ENCODE assay signal across 8 cellular contexts in genomic region chr19:37076524-37076923, GRCh38. TPM values are rescaled to one million over a fixed set of nuclear protein-coding genes. Genes with fewer than 3 reads are reported as not detected.
DNase-seq lines count a peak whose midpoint lies in the region; ATAC-seq and TF ChIP-seq lines count a peak whose summit lies in the region.
"Not testable (repeated sequence)": the region's sequence is repeated elsewhere in the genome, so short reads cannot be mapped to it uniquely, and the experiment has no call there.

No MANE protein-coding gene starts in this region.

- H3K4me1 Mint-ChIP-seq in CD4-positive, CD25-positive, alpha-beta regulatory T cell = peaks cover 16 to 39% (median 26%) of the 10 kb centered on the region in 4 donors
- H3K4me1 Mint-ChIP-seq in activated CD4-positive, alpha-beta T cell treated with anti-CD3 and anti-CD28 coated beads, Interleukin-2, amount 10 ng/mL, durations not matched to agents 24 days and 14 days = peaks cover 17% of the 10 kb centered on the region
- H3K4me1 Mint-ChIP-seq in activated T-cell treated with anti-CD3 and anti-CD28 coated beads, Interleukin-2, amount 50 U/mL, for 72 hours (ENCODE audit: low read depth) = peaks cover 39% of the 10 kb centered on the region
- H3K4me1 Mint-ChIP-seq in activated naive CD8-positive, alpha-beta T cell treated with anti-CD3 and anti-CD28 coated beads for 36 hours = peaks cover 18% of the 10 kb centered on the region
- peaks cover 27 to 41% of the 10 kb centered on the region in 2 donors for H3K4me1 Mint-ChIP-seq in immature natural killer cell
- not testable (repeated sequence) for H3K4me1 Mint-ChIP-seq in type B pancreatic cell (ENCODE audit: unreplicated experiment)

- H3K9me3 ChIP-seq in CD4-positive, CD25-positive, alpha-beta regulatory T cell (ENCODE audit: control insufficient read depth in 2 of 2, low read length in 2 of 2); Karpas-422 (ENCODE audit: low read length); neural cell (ENCODE audit: low read length): not testable (repeated sequence)

- H3K4me3 ChIP-seq in CD4-positive, CD25-positive, alpha-beta regulatory T cell (ENCODE audit: low read depth, low read length) = not testable (repeated sequence)
- H3K4me3 ChIP-seq in Karpas-422 (ENCODE audit: low read length) (0 out of 2 replicates have a peak overlapping the region, but pooled peaks have one; percentile 76), neural cell (ENCODE audit: low read length) (peak overlapping the region; percentile 80)

- not testable (repeated sequence) for TF ChIP-seq EP300 in neural cell (conservative IDR thresholded peaks at IDR 0.05; ENCODE audit: poor library complexity, severe bottlenecking)

- peaks cover 10% of the 10 kb centered on the region for H3K36me3 Mint-ChIP-seq in CD4-positive, CD25-positive, alpha-beta regulatory T cell
- H3K36me3 Mint-ChIP-seq in activated CD4-positive, alpha-beta T cell treated with anti-CD3 and anti-CD28 coated beads, Interleukin-2, amount 10 ng/mL, durations not matched to agents 24 days and 14 days (ENCODE audit: low read depth) = peaks cover 21% of the 10 kb centered on the region
- H3K36me3 Mint-ChIP-seq in activated T-cell treated with anti-CD3 and anti-CD28 coated beads, Interleukin-2, amount 50 U/mL, for 72 hours (ENCODE audit: insufficient read depth in 2 of 2) = peaks cover 20 to 33% of the 10 kb centered on the region in 2 donors
- H3K36me3 Mint-ChIP-seq in activated naive CD8-positive, alpha-beta T cell treated with anti-CD3 and anti-CD28 coated beads for 36 hours = peaks cover 46% of the 10 kb centered on the region
- not testable (repeated sequence) for H3K36me3 Mint-ChIP-seq in immature natural killer cell
- H3K36me3 Mint-ChIP-seq in type B pancreatic cell = peaks cover 23% of the 10 kb centered on the region

- not testable (repeated sequence) for DNase-seq in CD4-positive, CD25-positive, alpha-beta regulatory T cell; Karpas-422; activated CD4-positive, alpha-beta T cell treated with anti-CD3 and anti-CD28 coated beads, Interleukin-2, amount 10 ng/mL, durations not matched to agents 24 days and 14 days; activated T-cell treated with anti-CD3 and anti-CD28 coated beads, Interleukin-2, amount 50 U/mL, for 72 hours; activated naive CD8-positive, alpha-beta T cell treated with anti-CD3 and anti-CD28 coated beads for 36 hours; immature natural killer cell; type B pancreatic cell (ENCODE audit: extremely low spot score, unreplicated experiment)

- H3K27ac Mint-ChIP-seq in CD4-positive, CD25-positive, alpha-beta regulatory T cell; activated CD4-positive, alpha-beta T cell treated with anti-CD3 and anti-CD28 coated beads, Interleukin-2, amount 10 ng/mL, durations not matched to agents 24 days and 14 days; activated T-cell treated with anti-CD3 and anti-CD28 coated beads, Interleukin-2, amount 50 U/mL, for 72 hours; activated naive CD8-positive, alpha-beta T cell treated with anti-CD3 and anti-CD28 coated beads for 36 hours; type B pancreatic cell: not testable (repeated sequence)
- peak overlapping the region in 3 of 6 donors; percentile 22 to 28 (median 24) for H3K27ac Mint-ChIP-seq in immature natural killer cell

- H3K9ac ChIP-seq in Karpas-422 (ENCODE audit: low read length); neural cell (ENCODE audit: low read length): not testable (repeated sequence)

- ATAC-seq in CD4-positive, CD25-positive, alpha-beta regulatory T cell (ENCODE audit: low read depth in 2 of 2); activated T-cell treated with anti-CD3 and anti-CD28 coated beads, Interleukin-2, amount 50 U/mL, for 72 hours (replicated peaks in 1 of 2): not testable (repeated sequence)

- H3K4me2 ChIP-seq in Karpas-422 (ENCODE audit: low read depth, low read length, poor library complexity, severe bottlenecking); neural cell (ENCODE audit: low read length): not testable (repeated sequence)

- intact Hi-C loops in activated CD4-positive, alpha-beta T cell treated with anti-CD3 and anti-CD28 coated beads, Interleukin-2, amount 10 ng/mL, durations not matched to agents 24 days and 14 days (cut with micrococcal nuclease) = loop anchor here (5.0 to 10.0 kb wide), 4 partner anchors 389 to 862 kb away; partner anchors contain the start of genes ZFP14, ZNF146, ZNF565 and ZNF567

- not testable (repeated sequence) for H3K27me3 Mint-ChIP-seq in CD4-positive, CD25-positive, alpha-beta regulatory T cell; activated CD4-positive, alpha-beta T cell treated with anti-CD3 and anti-CD28 coated beads, Interleukin-2, amount 10 ng/mL, durations not matched to agents 24 days and 14 days; activated T-cell treated with anti-CD3 and anti-CD28 coated beads, Interleukin-2, amount 50 U/mL, for 72 hours (ENCODE audit: low read depth); activated naive CD8-positive, alpha-beta T cell treated with anti-CD3 and anti-CD28 coated beads for 36 hours; immature natural killer cell (ENCODE audit: low read depth in 3 of 3); type B pancreatic cell

- H3K4me1 ChIP-seq in CD4-positive, CD25-positive, alpha-beta regulatory T cell (ENCODE audit: control insufficient read depth, insufficient read depth, low read length, poor library complexity, severe bottlenecking) = peaks cover 18% of the 10 kb centered on the region
- H3K4me1 ChIP-seq in Karpas-422 (ENCODE audit: low read length) = peaks cover 13% of the 10 kb centered on the region

- not testable (repeated sequence) for H3K36me3 ChIP-seq in CD4-positive, CD25-positive, alpha-beta regulatory T cell (ENCODE audit: control insufficient read depth, insufficient read depth, low read length); Karpas-422 (ENCODE audit: insufficient read depth, low read length); neural cell (ENCODE audit: insufficient read depth, low read length)

- not testable (repeated sequence) for H3F3A ChIP-seq in neural cell (ENCODE audit: insufficient read depth, low read length, poor library complexity, severe bottlenecking)

- not testable (repeated sequence) for H3K27ac ChIP-seq in CD4-positive, CD25-positive, alpha-beta regulatory T cell (ENCODE audit: insufficient read depth, low read length, poor library complexity, severe bottlenecking); Karpas-422 (ENCODE audit: low read length); neural cell (ENCODE audit: low read length)

- H3K4me3 Mint-ChIP-seq in CD4-positive, CD25-positive, alpha-beta regulatory T cell = peak overlapping the region; percentile 2 to 50 (median 40)
- peak overlapping the region; percentile 27 for H3K4me3 Mint-ChIP-seq in activated CD4-positive, alpha-beta T cell treated with anti-CD3 and anti-CD28 coated beads, Interleukin-2, amount 10 ng/mL, durations not matched to agents 24 days and 14 days
- H3K4me3 Mint-ChIP-seq in activated T-cell treated with anti-CD3 and anti-CD28 coated beads, Interleukin-2, amount 50 U/mL, for 72 hours = peak overlapping the region; percentile 21 to 89
- peak overlapping the region; percentile 97 for H3K4me3 Mint-ChIP-seq in activated naive CD8-positive, alpha-beta T cell treated with anti-CD3 and anti-CD28 coated beads for 36 hours
- peak overlapping the region in 4 of 5 donors; percentile 23 to 98 (median 46) for H3K4me3 Mint-ChIP-seq in immature natural killer cell
- H3K4me3 Mint-ChIP-seq in type B pancreatic cell = peak overlapping the region; percentile 74

- not testable (repeated sequence) for H3K27me3 ChIP-seq in CD4-positive, CD25-positive, alpha-beta regulatory T cell (ENCODE audit: control insufficient read depth, insufficient read depth, low read length); Karpas-422 (ENCODE audit: low read length); neural cell (ENCODE audit: insufficient read depth, low read depth, low read length)

- H3K9me3 Mint-ChIP-seq in CD4-positive, CD25-positive, alpha-beta regulatory T cell = peaks cover 0 to 16% (median 7%) of the 10 kb centered on the region in 7 donors
- H3K9me3 Mint-ChIP-seq in activated CD4-positive, alpha-beta T cell treated with anti-CD3 and anti-CD28 coated beads, Interleukin-2, amount 10 ng/mL, durations not matched to agents 24 days and 14 days = peaks cover 16% of the 10 kb centered on the region
- H3K9me3 Mint-ChIP-seq in activated T-cell treated with anti-CD3 and anti-CD28 coated beads, Interleukin-2, amount 50 U/mL, for 72 hours = peaks cover 1 to 13% of the 10 kb centered on the region in 2 donors
- H3K9me3 Mint-ChIP-seq in activated naive CD8-positive, alpha-beta T cell treated with anti-CD3 and anti-CD28 coated beads for 36 hours = peaks cover 20% of the 10 kb centered on the region
- not testable (repeated sequence) for H3K9me3 Mint-ChIP-seq in immature natural killer cell, type B pancreatic cell

- TF ChIP-seq CTCF in neural cell (IDR thresholded peaks at IDR 0.05; ENCODE audit: poor library complexity, severe bottlenecking); type B pancreatic cell (conservative IDR thresholded peaks at IDR 0.05): not testable (repeated sequence)

- H4K20me1 ChIP-seq in Karpas-422 (ENCODE audit: insufficient read depth, low read depth, low read length); neural cell (ENCODE audit: insufficient read depth): not testable (repeated sequence)

- not testable (repeated sequence) for H2AFZ ChIP-seq in Karpas-422 (ENCODE audit: low read length); neural cell (ENCODE audit: low read depth, low read length)

- TF ChIP-seq RAD21 in neural cell (conservative IDR thresholded peaks at IDR 0.05) = not testable (repeated sequence)

- H3K9me2 ChIP-seq in Karpas-422 (replicated peaks; ENCODE audit: insufficient read depth, low read length); neural cell (ENCODE audit: insufficient read depth, low read length): not testable (repeated sequence)

- H3K79me2 ChIP-seq in Karpas-422 (ENCODE audit: low read length) (peaks cover 43% of the 10 kb centered on the region), neural cell (replicated peaks; ENCODE audit: insufficient read depth, low read length) (peaks cover 31% of the 10 kb centered on the region)

RNA-seq across cellular contexts. Expression of gene ZNF420, which starts 1.7 kb away (rescaled TPM):
- total RNA-seq in CD4-positive, CD25-positive, alpha-beta regulatory T cell = 8.2 TPM
- 10 to 100 TPM; 18.3 to 41.5 (median 28.0) TPM for polyA plus RNA-seq in CD4-positive, CD25-positive, alpha-beta regulatory T cell
- 14.8 and 15.1 TPM in 2 replicates for total RNA-seq in Karpas-422 (2014; rRNA removed; shearing (Covaris generic); ENCODE audit: low replicate concordance)
- total RNA-seq in activated CD4-positive, alpha-beta T cell treated with anti-CD3 and anti-CD28 coated beads, Interleukin-2, amount 10 ng/mL, durations not matched to agents 24 days and 14 days = 9.8 and 11.9 TPM in 2 replicates
- 10 to 100 TPM; 10.6 to 12.3 TPM for total RNA-seq in activated T-cell treated with anti-CD3 and anti-CD28 coated beads, Interleukin-2, amount 50 U/mL, for 72 hours
- 10 to 100 TPM; 15.1 to 18.3 TPM for total RNA-seq in activated naive CD8-positive, alpha-beta T cell treated with anti-CD3 and anti-CD28 coated beads for 36 hours
- polyA plus RNA-seq in immature natural killer cell = 10 to 100 TPM; 12.2 to 18.6 (median 13.8) TPM
- 27.9 and 34.8 TPM in 2 replicates for polyA plus RNA-seq in neural cell
- 71.3 and 71.4 TPM in 2 replicates for polyA minus RNA-seq in neural cell
- total RNA-seq in type B pancreatic cell (ENCODE audit: low replicate concordance) = 13.3 and 17.3 TPM in 2 replicates

Comparison
In these comparisons a context has a peak if more than half of its experiments do, and no peak if none do; other contexts are left out.
1. H3K4me3 Mint-ChIP-seq: peak in every context shown above with its lines; median percentile 97 in activated naive CD8-positive, alpha-beta T cell treated with anti-CD3 and anti-CD28 coated beads for 36 hours; 74 in type B pancreatic cell; 55 in activated T-cell treated with anti-CD3 and anti-CD28 coated beads, Interleukin-2, amount 50 U/mL, for 72 hours; 46 in immature natural killer cell; 40 in CD4-positive, CD25-positive, alpha-beta regulatory T cell; 27 in activated CD4-positive, alpha-beta T cell treated with anti-CD3 and anti-CD28 coated beads, Interleukin-2, amount 10 ng/mL, durations not matched to agents 24 days and 14 days.